In genomic region chr17:76473541-76473985, GRCh38 we compare ENCODE assay signal across 13 cellular contexts. TPM values are rescaled to one million over a fixed set of nuclear protein-coding genes. Genes with fewer than 3 reads are reported as not detected.
DNase-seq lines count a peak whose midpoint lies in the region; ATAC-seq and TF ChIP-seq lines count a peak whose summit lies in the region.
"Had no signal": no experiment of that assay in that cellular context is flagged by ENCODE, and none has a peak within 500 bp of the region (broad histone marks: within the 10 kb centered on the region; RNA-seq: fewer than 3 reads in every experiment).

No MANE protein-coding gene starts in this region.

- WGBS in body of pancreas, 2 donors: 87 to 100% methylated on average over 2 to 18 of the region's 18 CpGs

- DNase-seq in 8988T (peak; percentile 50), EH (ENCODE audit: low read depth) (peak; percentile 22), Panc1 (ENCODE audit: low read depth, low spot score) (no peak), iPS-NIHi7 (ENCODE audit: extremely low spot score) (peak; percentile 75), body of pancreas (no peak)
- no peak for DNase-seq in effector CD4-positive, alpha-beta T cell
- DNase-seq in activated effector memory CD4-positive, alpha-beta T cell treated with anti-CD3 and anti-CD28 coated beads, Interleukin-2, amount 50 U/mL, for 16 hours: no peak
- DNase-seq: activated CD4-positive, alpha-beta T cell treated with anti-CD3 and anti-CD28 coated beads for 1 hour; GDM1; HCEC 1CT had no signal

- no peaks in the 10 kb centered on the region for H3K9me3 ChIP-seq in Panc1 (ENCODE audit: control insufficient read depth, insufficient read depth, low read depth, low read length)
- H3K9me3 ChIP-seq in body of pancreas: no peaks in the 10 kb centered on the region

- H3K36me3 ChIP-seq in Panc1 (ENCODE audit: control insufficient read depth, insufficient read depth, low read length): no peaks in the 10 kb centered on the region
- H3K36me3 ChIP-seq in body of pancreas (replicated peaks in 1 of 2; ENCODE audit: insufficient read depth in 1 of 2, low read depth in 2 of 2): peaks cover 0 to 20% of the 10 kb centered on the region in 2 donors

- peak; percentile 62 for ATAC-seq in Panc1
- no peak for ATAC-seq in GM21576 (IDR thresholded peaks at IDR 0.05; ENCODE audit: unreplicated experiment)
- ATAC-seq in body of pancreas: no peak

- H3K27me3 ChIP-seq in Panc1 (ENCODE audit: control insufficient read depth, insufficient read depth, low read length) (no peaks in the 10 kb centered on the region), body of pancreas (no peaks in the 10 kb centered on the region)

- H3K4me1 ChIP-seq in Panc1 (ENCODE audit: control insufficient read depth, insufficient read depth, low read length): no peaks in the 10 kb centered on the region
- no peaks in the 10 kb centered on the region for H3K4me1 ChIP-seq in body of pancreas

- BruUV-seq in Panc1 (replicated peaks; lab: Mats Ljungman, UMichigan): no TSS peak

- CTCF ChIA-PET in Panc1 (lab: Charles Lee): no interaction called here

- POLR2A ChIA-PET in Panc1 (lab: Charles Lee): no interaction called here

- TF ChIP-seq CTCF in Panc1 (IDR thresholded peaks at IDR 0.05) (no peak; the same call in 1 of the 2 replicates), body of pancreas (IDR thresholded peaks at IDR 0.05) (peak in 2 of 7 experiments; percentile 2 to 15)

- intact Hi-C loops in Panc1 (cut with micrococcal nuclease; ENCODE audit: unreplicated experiment): no loop called here
- intact Hi-C loops in body of pancreas (cut with DNase I): no loop called here

- in situ Hi-C loops in Panc1 (cut with HindIII; ENCODE audit: low pct_unique_long_range_greater_than_20kb, low sequenced_read_pairs): no loop called here

- no peak for TF ChIP-seq POLR2A in body of pancreas (IDR thresholded peaks at IDR 0.05)

- H3K4me3 ChIP-seq in Panc1 (ENCODE audit: low read depth in 2 of 2, low read length in 2 of 2) (no peak overlapping the region), body of pancreas (no peak overlapping the region)
- H3K4me3 ChIP-seq: lung had no signal

- H3K27ac ChIP-seq in Panc1 (ENCODE audit: low read length) (no peak overlapping the region), body of pancreas (no peak overlapping the region)

RNA-seq across cellular contexts. Expression of gene AANAT, which starts 6.2 kb away (rescaled TPM):
- total RNA-seq in Panc1 (2021; ENCODE audit: unreplicated experiment) (not detected), body of pancreas (not detected)
- 0.24 TPM for polyA plus RNA-seq in Panc1 (2012; ENCODE audit: insufficient read length)
- total RNA-seq: dermis microvascular lymphatic vessel endothelial cell had no signal

RNA-seq across cellular contexts. Expression of gene UBE2O, which starts 20.6 kb away (rescaled TPM):
- total RNA-seq in Panc1 (2021; ENCODE audit: unreplicated experiment) (47.5 TPM), body of pancreas (10 to 100 TPM; 17.1 to 30.3 TPM)
- polyA plus RNA-seq in Panc1 (2012; ENCODE audit: insufficient read length): 57.7 TPM

RNA-seq across cellular contexts. Expression of gene RHBDF2, which starts 27.7 kb away (rescaled TPM):
- total RNA-seq in Panc1 (2021; ENCODE audit: unreplicated experiment) (67.8 TPM), body of pancreas (10 to 100 TPM; 23.1 to 48.1 TPM)
- polyA plus RNA-seq in Panc1 (2012; ENCODE audit: insufficient read length): 77.4 TPM

Comparison
In these comparisons a context has a peak if more than half of its experiments do, and no peak if none do; other contexts are left out.
1. DNase-seq: peak in 8988T (single experiment), EH (single experiment) and iPS-NIHi7 (single experiment); none in Panc1 (single experiment), effector CD4-positive, alpha-beta T cell (single experiment), body of pancreas (0 of 4) and activated effector memory CD4-positive, alpha-beta T cell treated with anti-CD3 and anti-CD28 coated beads, Interleukin-2, amount 50 U/mL, for 16 hours (single experiment).